Comparison of ENCODE assay signal across 13 cellular contexts in genomic region chr5:125026900-125027731, GRCh38.
DNase-seq lines count a peak whose midpoint lies in the region; ATAC-seq, FAIRE-seq and TF ChIP-seq lines count a peak whose summit lies in the region.
"Had no signal": no experiment of that assay in that cellular context is flagged by ENCODE, and none has a peak within 500 bp of the region (broad histone marks: within the 10 kb centered on the region; RNA-seq: fewer than 3 reads in every experiment).

No MANE protein-coding gene starts in this region.

- POLR2A ChIA-PET in HepG2 (lab: Yijun Ruan, JAX) = no interaction called here

- no TSS peak for BruUV-seq in HepG2 (replicated peaks; lab: Mats Ljungman, UMichigan)

- no peak overlapping the region for H2AFZ ChIP-seq in HepG2 (ENCODE audit: low read length)

- H4K20me1 ChIP-seq in HepG2 (ENCODE audit: insufficient read depth, low read length) = no peaks in the 10 kb centered on the region

- H3K9me3 ChIP-seq in liver (ENCODE audit: control insufficient read depth in 4 of 4, low read length in 3 of 4) (no peaks in the 10 kb centered on the region), HepG2 (ENCODE audit: low read length) (no peaks in the 10 kb centered on the region), testis (no peaks in the 10 kb centered on the region)

- 48% methylated on average over 6 of the region's 6 CpGs for WGBS in liver
- WGBS in HepG2 (ENCODE audit: low lambda C conversion rate) = under 1% methylated on average over 6 of the region's 6 CpGs
- WGBS in testis, 2 donors = 72 to 76% methylated on average over 6 of the region's 6 CpGs

- no peaks in the 10 kb centered on the region for H3K79me2 ChIP-seq in HepG2 (ENCODE audit: insufficient read depth, low read length)

- H3K9ac ChIP-seq in liver (ENCODE audit: low read depth in 1 of 2, low read length in 2 of 2) = no peak overlapping the region
- no peak overlapping the region for H3K9ac ChIP-seq in HepG2 (ENCODE audit: insufficient read depth, low read depth, low read length)

- in situ Hi-C loops in HepG2 (cut with HindIII; ENCODE audit: extremely low pct_ligation_motif_present, low pct_unique_long_range_greater_than_20kb) = no loop called here
- in situ Hi-C loops in astrocyte of the spinal cord (cut with HindIII; ENCODE audit: low sequenced_read_pairs) = no loop called here

- no peak overlapping the region for H3K4me2 ChIP-seq in HepG2 (ENCODE audit: low read depth, low read length)

- DNase-seq in HepG2 (ENCODE audit: low spot score) (no peak), astrocyte of the spinal cord (ENCODE audit: low read depth, low spot score) (peak; percentile 29), iris pigment epithelial cell (ENCODE audit: low read depth) (peak; percentile 55), HUDEP-2 (lab: John Stamatoyannopoulos, UW; ENCODE audit: unreplicated experiment in 76 of 76) (no peak), testis (no peak)
- no peak for DNase-seq in activated T-cell treated with anti-CD3 and anti-CD28 coated beads, Interleukin-2, amount 50 U/mL, for 1 hour
- DNase-seq: activated CD8-positive, alpha-beta memory T cell treated with anti-CD3 and anti-CD28 coated beads, Interleukin-2, amount 50 U/mL, for 4 hours; NCI-H524 treated with DMSO at 0.1 percent for 48 hours; WERI-Rb-1 had no signal

- no peak for TF ChIP-seq CTCF in liver (IDR thresholded peaks at IDR 0.05; ENCODE audit: low read depth, low read length, missing input control)
- TF ChIP-seq CTCF in HepG2 (CRISPR knock-in tag; IDR thresholded peaks at IDR 0.05) = no peak
- TF ChIP-seq CTCF in astrocyte of the spinal cord (IDR thresholded peaks at IDR 0.05; ENCODE audit: low read depth, low read length) = no peak
- TF ChIP-seq CTCF in testis (IDR thresholded peaks at IDR 0.05) = no peak

- ATAC-seq in HepG2 = no peak
- ATAC-seq in GM18858 (IDR thresholded peaks at IDR 0.05; ENCODE audit: unreplicated experiment) = no peak

- CTCF ChIA-PET in HepG2 (lab: Yijun Ruan, JAX; ENCODE audit: low intra/inter-chr PET ratio, low total read pairs) = no interaction called here

- no peak for TF ChIP-seq EP300 in HepG2 (IDR thresholded peaks at IDR 0.05; ENCODE audit: low read depth in 2 of 2, low read length in 2 of 2)
- no peak for TF ChIP-seq EP300 in HepG2 (CRISPR knock-in tag; IDR thresholded peaks at IDR 0.05; ENCODE audit: borderline replicate concordance)

- no peak overlapping the region for H3K27ac ChIP-seq in liver (ENCODE audit: low read depth in 1 of 2, low read length in 2 of 2)
- no peak overlapping the region for H3K27ac ChIP-seq in HepG2 (ENCODE audit: extremely low read length, insufficient read depth, low read length)
- no peak overlapping the region for H3K27ac ChIP-seq in testis
- H3K27ac ChIP-seq: SK-N-MC, WERI-Rb-1 had no signal

- intact Hi-C loops in HepG2 (cut with micrococcal nuclease; ENCODE audit: unreplicated experiment) (no loop called here), testis (cut with DNase I; ENCODE audit: low total_unique reads) (no loop called here)

- TF ChIP-seq POLR2A in HepG2 (IDR thresholded peaks at IDR 0.05; ENCODE audit: insufficient read depth in 1 of 2, low read depth in 2 of 2, low read length in 2 of 2) (no peak), testis (IDR thresholded peaks at IDR 0.05) (no peak)

- TF ChIP-seq RAD21 in liver (IDR thresholded peaks at IDR 0.05) (peak; percentile 69 to 72), HepG2 (CRISPR knock-in tag; IDR thresholded peaks at IDR 0.05) (no peak)

- no peaks in the 10 kb centered on the region for H3K27me3 ChIP-seq in liver (ENCODE audit: control insufficient read depth in 4 of 4, insufficient read depth in 4 of 4, low read length in 3 of 4)
- H3K27me3 ChIP-seq in HepG2 (ENCODE audit: control insufficient read depth in 1 of 2, insufficient read depth in 2 of 2, low read length in 2 of 2) = no peaks in the 10 kb centered on the region
- H3K27me3 ChIP-seq in testis = no peaks in the 10 kb centered on the region

- H3K36me3 ChIP-seq in liver (ENCODE audit: control insufficient read depth in 4 of 4, insufficient read depth in 3 of 4, low read depth in 1 of 4, low read length in 3 of 4) (no peaks in the 10 kb centered on the region), HepG2 (replicated peaks in 1 of 2; ENCODE audit: control insufficient read depth in 1 of 2, insufficient read depth in 2 of 2, low read length in 2 of 2) (no peaks in the 10 kb centered on the region), testis (ENCODE audit: low read depth, missing control alignments) (no peaks in the 10 kb centered on the region)
- H3K36me3 ChIP-seq: WERI-Rb-1 had no signal

- H3K4me1 ChIP-seq in liver (ENCODE audit: control insufficient read depth in 4 of 4, insufficient read depth in 4 of 4, low read length in 3 of 4) = peaks cover 0 to 12% (median 10%) of the 10 kb centered on the region in 4 donors
- no peaks in the 10 kb centered on the region for H3K4me1 ChIP-seq in HepG2 (ENCODE audit: insufficient read depth, low read length)
- no peaks in the 10 kb centered on the region for H3K4me1 ChIP-seq in testis

- H3K4me3 ChIP-seq in liver (ENCODE audit: low read depth in 1 of 3, low read length in 3 of 3) (no peak overlapping the region), HepG2 (replicated peaks in 1 of 3; ENCODE audit: insufficient read depth in 1 of 3, low read depth in 2 of 3, low read length in 3 of 3) (no peak overlapping the region), astrocyte of the spinal cord (ENCODE audit: low read depth, low read length) (no peak overlapping the region), testis (no peak overlapping the region)
- H3K4me3 ChIP-seq: SK-N-MC had no signal

- no peak for FAIRE-seq in HepG2 (lab: Jason Lieb, UNC)
- FAIRE-seq: GM18507 had no signal

TF ChIP-seq in liver, 16 proteins besides CTCF, POLR2A, EP300 and RAD21 (continues in another document):
- peak; percentile 71 for TF ChIP-seq HNF4G (IDR thresholded peaks at IDR 0.05)
- peak; percentile 71 for TF ChIP-seq FOXA2 (IDR thresholded peaks at IDR 0.05)
- peak; percentile 76 to 82 for TF ChIP-seq RXRA (IDR thresholded peaks at IDR 0.05)
- TF ChIP-seq NR2F2 (IDR thresholded peaks at IDR 0.05) = no peak
- peak; percentile 56 for TF ChIP-seq ZBTB33 (IDR thresholded peaks at IDR 0.05)
- no peak for TF ChIP-seq EGR1 (IDR thresholded peaks at IDR 0.05; ENCODE audit: low read depth in 2 of 2)
- peak; percentile 23 to 79 for TF ChIP-seq JUND (IDR thresholded peaks at IDR 0.05)
- no peak for TF ChIP-seq TAF1 (conservative IDR thresholded peaks at IDR 0.05)
- TF ChIP-seq FOXA1 (IDR thresholded peaks at IDR 0.05) = peak; percentile 55
- peak; percentile 70 for TF ChIP-seq SP1 (IDR thresholded peaks at IDR 0.05)
- TF ChIP-seq ATF3 (IDR thresholded peaks at IDR 0.05) = peak; percentile 69
- no peak for TF ChIP-seq GABPA (IDR thresholded peaks at IDR 0.05 in 1 of 2, conservative IDR thresholded peaks at IDR 0.05 in 1 of 2)

TF ChIP-seq in HepG2, 621 proteins besides CTCF, POLR2A, EP300 and RAD21 (continues in another document):
- TF ChIP-seq PCBP1 (IDR thresholded peaks at IDR 0.05; ENCODE audit: borderline replicate concordance, low read depth, low read length) (no peak), ZSCAN25 (CRISPR knock-in tag; IDR thresholded peaks at IDR 0.05) (no peak), KLF12 (CRISPR knock-in tag; IDR thresholded peaks at IDR 0.05; ENCODE audit: borderline replicate concordance) (no peak), LBX2 (CRISPR knock-in tag; IDR thresholded peaks at IDR 0.05; ENCODE audit: borderline replicate concordance) (no peak), HNRNPK (IDR thresholded peaks at IDR 0.05; ENCODE audit: low read depth, low read length, poor library complexity, severe bottlenecking) (no peak), SOX5 (CRISPR knock-in tag; IDR thresholded peaks at IDR 0.05; ENCODE audit: borderline replicate concordance) (no peak), EEA1 (CRISPR knock-in tag; IDR thresholded peaks at IDR 0.05; ENCODE audit: borderline replicate concordance) (no peak), PHF5A (CRISPR knock-in tag; IDR thresholded peaks at IDR 0.05; ENCODE audit: low read depth, unreplicated experiment) (no peak), TSC22D2 (CRISPR knock-in tag; IDR thresholded peaks at IDR 0.05; ENCODE audit: borderline replicate concordance) (no peak), ZNF484 (CRISPR knock-in tag; IDR thresholded peaks at IDR 0.05; ENCODE audit: borderline replicate concordance, low read depth) (no peak), HMGXB4 (CRISPR knock-in tag; IDR thresholded peaks at IDR 0.05; ENCODE audit: borderline replicate concordance in 1 of 2, low read depth in 1 of 2) (no peak), ZNF138 (CRISPR knock-in tag; IDR thresholded peaks at IDR 0.05; ENCODE audit: low read depth) (no peak), ZC3H13 (CRISPR knock-in tag; IDR thresholded peaks at IDR 0.05) (no peak), SALL1 (CRISPR knock-in tag; IDR thresholded peaks at IDR 0.05) (no peak), REXO4 (CRISPR knock-in tag; IDR thresholded peaks at IDR 0.05; ENCODE audit: borderline replicate concordance) (no peak)

Comparison
In these comparisons a context has a peak if more than half of its experiments do, and no peak if none do; other contexts are left out.
1. DNase-seq: peak in astrocyte of the spinal cord (single experiment) and iris pigment epithelial cell (single experiment); none in HepG2 (single experiment), activated T-cell treated with anti-CD3 and anti-CD28 coated beads, Interleukin-2, amount 50 U/mL, for 1 hour (single experiment), HUDEP-2 (0 of 76) and testis (single experiment).